Comparison of ENCODE assay signal across 1 cellular context in the genomic region with DNA sequence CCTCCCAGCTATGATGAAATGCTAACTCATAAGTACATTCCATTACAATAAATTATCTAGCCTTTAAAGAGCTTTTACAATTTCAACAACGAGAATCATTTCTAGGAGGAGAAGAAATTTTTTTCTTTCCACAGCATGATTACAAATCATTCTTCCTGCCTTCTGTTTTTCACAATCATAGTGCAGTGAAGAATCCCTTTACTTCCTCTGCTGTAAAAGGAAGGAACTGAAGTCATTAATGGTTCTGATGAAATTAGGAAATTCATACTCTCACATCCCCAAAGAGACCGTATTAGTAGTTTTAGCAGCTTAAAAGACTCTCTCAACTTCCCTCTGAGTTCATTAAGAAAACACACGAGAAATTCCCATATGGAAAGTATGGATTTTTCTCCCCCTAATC.
TF ChIP-seq lines count a peak whose summit lies in the region.

No MANE protein-coding gene starts in this region.

TF ChIP-seq in SK-N-SH, 30 proteins besides CTCF, POLR2A, EP300 and RAD21:
- no peak for TF ChIP-seq GABPA (IDR thresholded peaks at IDR 0.05; ENCODE audit: low read depth)
- TF ChIP-seq CHD2 (IDR thresholded peaks at IDR 0.05; ENCODE audit: low read length, partially characterized antibody) = no peak
- TF ChIP-seq TAF1 (IDR thresholded peaks at IDR 0.05; ENCODE audit: borderline replicate concordance, low read depth, low read length) = no peak
- TF ChIP-seq, protein P1, sequence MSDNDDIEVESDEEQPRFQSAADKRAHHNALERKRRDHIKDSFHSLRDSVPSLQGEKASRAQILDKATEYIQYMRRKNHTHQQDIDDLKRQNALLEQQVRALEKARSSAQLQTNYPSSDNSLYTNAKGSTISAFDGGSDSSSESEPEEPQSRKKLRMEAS (IDR thresholded peaks at IDR 0.05; ENCODE audit: low read depth) = no peak
- TF ChIP-seq FOXM1 (IDR thresholded peaks at IDR 0.05; ENCODE audit: low read depth) = no peak
- no peak for TF ChIP-seq TCF12 (IDR thresholded peaks at IDR 0.05)
- TF ChIP-seq, protein P2, sequence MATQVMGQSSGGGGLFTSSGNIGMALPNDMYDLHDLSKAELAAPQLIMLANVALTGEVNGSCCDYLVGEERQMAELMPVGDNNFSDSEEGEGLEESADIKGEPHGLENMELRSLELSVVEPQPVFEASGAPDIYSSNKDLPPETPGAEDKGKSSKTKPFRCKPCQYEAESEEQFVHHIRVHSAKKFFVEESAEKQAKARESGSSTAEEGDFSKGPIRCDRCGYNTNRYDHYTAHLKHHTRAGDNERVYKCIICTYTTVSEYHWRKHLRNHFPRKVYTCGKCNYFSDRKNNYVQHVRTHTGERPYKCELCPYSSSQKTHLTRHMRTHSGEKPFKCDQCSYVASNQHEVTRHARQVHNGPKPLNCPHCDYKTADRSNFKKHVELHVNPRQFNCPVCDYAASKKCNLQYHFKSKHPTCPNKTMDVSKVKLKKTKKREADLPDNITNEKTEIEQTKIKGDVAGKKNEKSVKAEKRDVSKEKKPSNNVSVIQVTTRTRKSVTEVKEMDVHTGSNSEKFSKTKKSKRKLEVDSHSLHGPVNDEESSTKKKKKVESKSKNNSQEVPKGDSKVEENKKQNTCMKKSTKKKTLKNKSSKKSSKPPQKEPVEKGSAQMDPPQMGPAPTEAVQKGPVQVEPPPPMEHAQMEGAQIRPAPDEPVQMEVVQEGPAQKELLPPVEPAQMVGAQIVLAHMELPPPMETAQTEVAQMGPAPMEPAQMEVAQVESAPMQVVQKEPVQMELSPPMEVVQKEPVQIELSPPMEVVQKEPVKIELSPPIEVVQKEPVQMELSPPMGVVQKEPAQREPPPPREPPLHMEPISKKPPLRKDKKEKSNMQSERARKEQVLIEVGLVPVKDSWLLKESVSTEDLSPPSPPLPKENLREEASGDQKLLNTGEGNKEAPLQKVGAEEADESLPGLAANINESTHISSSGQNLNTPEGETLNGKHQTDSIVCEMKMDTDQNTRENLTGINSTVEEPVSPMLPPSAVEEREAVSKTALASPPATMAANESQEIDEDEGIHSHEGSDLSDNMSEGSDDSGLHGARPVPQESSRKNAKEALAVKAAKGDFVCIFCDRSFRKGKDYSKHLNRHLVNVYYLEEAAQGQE (IDR thresholded peaks at IDR 0.05; ENCODE audit: low read depth, low read length) = no peak
- no peak for TF ChIP-seq RXRA (IDR thresholded peaks at IDR 0.05; ENCODE audit: borderline replicate concordance, low read depth)
